1 cellular context compared by ENCODE assay signal in genomic region chr9:137479315-137479861, GRCh38.
TF ChIP-seq lines count a peak whose summit lies in the region.

No MANE protein-coding gene starts in this region.

TF ChIP-seq in HepG2, 621 proteins besides CTCF, POLR2A, EP300 and RAD21 (continued from another document):
- TF ChIP-seq ZBTB10 (CRISPR knock-in tag; IDR thresholded peaks at IDR 0.05; ENCODE audit: borderline replicate concordance) (no peak), ZNF687 (CRISPR knock-in tag; IDR thresholded peaks at IDR 0.05) (peak; percentile 80), PPARG (CRISPR knock-in tag; conservative IDR thresholded peaks at IDR 0.05) (no peak), TFDP1 (CRISPR knock-in tag; IDR thresholded peaks at IDR 0.05; ENCODE audit: borderline replicate concordance) (peak; percentile 20; the same call in 1 of the 2 replicates), IRF2 (CRISPR knock-in tag; IDR thresholded peaks at IDR 0.05) (no peak), CEBPB (IDR thresholded peaks at IDR 0.05; ENCODE audit: borderline replicate concordance, low read depth, low read length) (no peak), ZNF564 (CRISPR knock-in tag; IDR thresholded peaks at IDR 0.05) (no peak), SRF (IDR thresholded peaks at IDR 0.05; ENCODE audit: low read depth, low read length) (no peak), RORA (CRISPR knock-in tag; IDR thresholded peaks at IDR 0.05) (no peak), NFYB (CRISPR knock-in tag; IDR thresholded peaks at IDR 0.05) (no peak), NFATC3 (CRISPR knock-in tag; IDR thresholded peaks at IDR 0.05) (no peak), ZFP37 (CRISPR knock-in tag; IDR thresholded peaks at IDR 0.05; ENCODE audit: borderline replicate concordance) (no peak), ZBTB7A (CRISPR knock-in tag; IDR thresholded peaks at IDR 0.05) (peak; percentile 24; the same call in 1 of the 2 replicates), ZNF496 (CRISPR knock-in tag; IDR thresholded peaks at IDR 0.05; ENCODE audit: insufficient replicate concordance) (no peak), ZNF709 (CRISPR knock-in tag; IDR thresholded peaks at IDR 0.05) (peak; percentile 38; the same call in 1 of the 2 replicates), CERS6 (CRISPR knock-in tag; IDR thresholded peaks at IDR 0.05) (no peak), SRSF9 (IDR thresholded peaks at IDR 0.05; ENCODE audit: borderline replicate concordance, insufficient read depth, low read depth, low read length, poor library complexity, severe bottlenecking) (no peak), ZBTB49 (CRISPR knock-in tag; IDR thresholded peaks at IDR 0.05; ENCODE audit: borderline replicate concordance) (no peak), CBFB (CRISPR knock-in tag; IDR thresholded peaks at IDR 0.05) (no peak), SP2 (CRISPR knock-in tag; IDR thresholded peaks at IDR 0.05) (no peak), ZBTB14 (CRISPR knock-in tag; IDR thresholded peaks at IDR 0.05) (no peak), NCOA1 (CRISPR knock-in tag; IDR thresholded peaks at IDR 0.05) (no peak), ZNF230 (CRISPR knock-in tag; IDR thresholded peaks at IDR 0.05) (no peak), TBX2 (CRISPR knock-in tag; IDR thresholded peaks at IDR 0.05; ENCODE audit: borderline replicate concordance) (peak; percentile 10; the same call in 1 of the 2 replicates), POGZ (CRISPR knock-in tag; IDR thresholded peaks at IDR 0.05) (no peak), ARID3A (IDR thresholded peaks at IDR 0.05; ENCODE audit: low read depth, low read length) (no peak), KMT2A (CRISPR knock-in tag; IDR thresholded peaks at IDR 0.05) (no peak), ZNF790 (CRISPR knock-in tag; IDR thresholded peaks at IDR 0.05; ENCODE audit: borderline replicate concordance) (0 out of 2 replicates have a peak, but pooled peaks have one; percentile 25)
- TF ChIP-seq, protein P1, sequence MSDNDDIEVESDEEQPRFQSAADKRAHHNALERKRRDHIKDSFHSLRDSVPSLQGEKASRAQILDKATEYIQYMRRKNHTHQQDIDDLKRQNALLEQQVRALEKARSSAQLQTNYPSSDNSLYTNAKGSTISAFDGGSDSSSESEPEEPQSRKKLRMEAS (IDR thresholded peaks at IDR 0.05), result peak; percentile 24
- TF ChIP-seq, protein P2, sequence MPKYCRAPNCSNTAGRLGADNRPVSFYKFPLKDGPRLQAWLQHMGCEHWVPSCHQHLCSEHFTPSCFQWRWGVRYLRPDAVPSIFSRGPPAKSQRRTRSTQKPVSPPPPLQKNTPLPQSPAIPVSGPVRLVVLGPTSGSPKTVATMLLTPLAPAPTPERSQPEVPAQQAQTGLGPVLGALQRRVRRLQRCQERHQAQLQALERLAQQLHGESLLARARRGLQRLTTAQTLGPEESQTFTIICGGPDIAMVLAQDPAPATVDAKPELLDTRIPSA (CRISPR knock-in tag; IDR thresholded peaks at IDR 0.05; ENCODE audit: borderline replicate concordance), result no peak
- TF ChIP-seq, protein P3, sequence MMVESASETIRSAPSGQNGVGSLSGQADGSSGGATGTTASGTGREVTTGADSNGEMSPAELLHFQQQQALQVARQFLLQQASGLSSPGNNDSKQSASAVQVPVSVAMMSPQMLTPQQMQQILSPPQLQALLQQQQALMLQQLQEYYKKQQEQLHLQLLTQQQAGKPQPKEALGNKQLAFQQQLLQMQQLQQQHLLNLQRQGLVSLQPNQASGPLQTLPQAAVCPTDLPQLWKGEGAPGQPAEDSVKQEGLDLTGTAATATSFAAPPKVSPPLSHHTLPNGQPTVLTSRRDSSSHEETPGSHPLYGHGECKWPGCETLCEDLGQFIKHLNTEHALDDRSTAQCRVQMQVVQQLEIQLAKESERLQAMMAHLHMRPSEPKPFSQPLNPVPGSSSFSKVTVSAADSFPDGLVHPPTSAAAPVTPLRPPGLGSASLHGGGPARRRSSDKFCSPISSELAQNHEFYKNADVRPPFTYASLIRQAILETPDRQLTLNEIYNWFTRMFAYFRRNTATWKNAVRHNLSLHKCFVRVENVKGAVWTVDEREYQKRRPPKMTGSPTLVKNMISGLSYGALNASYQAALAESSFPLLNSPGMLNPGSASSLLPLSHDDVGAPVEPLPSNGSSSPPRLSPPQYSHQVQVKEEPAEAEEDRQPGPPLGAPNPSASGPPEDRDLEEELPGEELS (CRISPR knock-in tag; IDR thresholded peaks at IDR 0.05), result no peak
- TF ChIP-seq, protein P4, sequence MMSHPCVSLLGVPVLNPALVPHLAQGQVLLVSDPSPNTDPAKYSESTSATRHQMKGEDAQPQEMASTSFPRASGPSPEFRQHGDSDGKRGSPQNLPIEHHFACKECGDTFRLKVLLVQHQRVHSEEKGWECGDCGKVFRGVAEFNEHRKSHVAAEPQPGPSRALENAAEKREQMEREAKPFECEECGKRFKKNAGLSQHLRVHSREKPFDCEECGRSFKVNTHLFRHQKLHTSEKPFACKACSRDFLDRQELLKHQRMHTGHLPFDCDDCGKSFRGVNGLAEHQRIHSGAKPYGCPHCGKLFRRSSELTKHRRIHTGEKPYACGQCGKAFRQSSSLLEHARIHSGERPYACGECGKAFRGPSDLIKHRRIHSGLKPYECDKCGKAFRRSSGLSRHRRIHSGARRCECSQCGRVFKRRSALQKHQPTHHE (CRISPR knock-in tag; IDR thresholded peaks at IDR 0.05; ENCODE audit: borderline replicate concordance), result no peak
